In genomic region chrX:17738737-17739535, GRCh38 we compare ENCODE assay signal across 8 cellular contexts. TPM values are rescaled to one million over a fixed set of nuclear protein-coding genes. Genes with fewer than 3 reads are reported as not detected.
DNase-seq lines count a peak whose midpoint lies in the region; ATAC-seq and TF ChIP-seq lines count a peak whose summit lies in the region.

No MANE protein-coding gene starts in this region.

- no peaks in the 10 kb centered on the region for H3K9me3 Mint-ChIP-seq in activated naive CD4-positive, alpha-beta T cell treated with anti-CD3 and anti-CD28 coated beads, Interleukin-2, amount 50 U/mL, for 24 hours

- no peak for DNase-seq in activated naive CD4-positive, alpha-beta T cell treated with Interleukin-2 at 50 U/mL for 16 hours
- no peak for DNase-seq in astrocyte of the cerebellum (ENCODE audit: low read depth)
- DNase-seq in lower lobe of right lung = no peak
- no peak for DNase-seq in upper lobe of left lung
- no peak for DNase-seq in GM13976 (ENCODE audit: low spot score)
- DNase-seq in SIG-M5 (lab: John Stamatoyannopoulos, UW) = no peak

- no peak for ATAC-seq in lower lobe of right lung
- no peak for ATAC-seq in upper lobe of left lung (ENCODE audit: low FRiP score in 2 of 2)
- no peak for ATAC-seq in HG03571 (IDR thresholded peaks at IDR 0.05; ENCODE audit: unreplicated experiment)

- TF ChIP-seq POLR2A in upper lobe of left lung (IDR thresholded peaks at IDR 0.05) = no peak

- TF ChIP-seq CTCF in astrocyte of the cerebellum (IDR thresholded peaks at IDR 0.05; ENCODE audit: low read depth, low read length, missing control alignments) (no peak), lower lobe of right lung (IDR thresholded peaks at IDR 0.05) (no peak), upper lobe of left lung (IDR thresholded peaks at IDR 0.05) (no peak), GM13976 (IDR thresholded peaks at IDR 0.05; ENCODE audit: borderline replicate concordance, control extremely low read depth, extremely low read depth, insufficient read depth, missing control alignments) (no peak)

- no peaks in the 10 kb centered on the region for H3K27me3 Mint-ChIP-seq in activated naive CD4-positive, alpha-beta T cell treated with anti-CD3 and anti-CD28 coated beads, Interleukin-2, amount 50 U/mL, for 24 hours

- H3K27me3 ChIP-seq in lower lobe of right lung (ENCODE audit: low read depth) = no peaks in the 10 kb centered on the region
- H3K27me3 ChIP-seq in upper lobe of left lung = no peaks in the 10 kb centered on the region

- no peaks in the 10 kb centered on the region for H3K36me3 Mint-ChIP-seq in activated naive CD4-positive, alpha-beta T cell treated with anti-CD3 and anti-CD28 coated beads, Interleukin-2, amount 50 U/mL, for 24 hours

- H3K27ac Mint-ChIP-seq in activated naive CD4-positive, alpha-beta T cell treated with anti-CD3 and anti-CD28 coated beads, Interleukin-2, amount 50 U/mL, for 24 hours = peak overlapping the region; percentile 91

- H3K4me3 Mint-ChIP-seq in activated naive CD4-positive, alpha-beta T cell treated with anti-CD3 and anti-CD28 coated beads, Interleukin-2, amount 50 U/mL, for 24 hours = peak overlapping the region; percentile 93

- H3K36me3 ChIP-seq in lower lobe of right lung = no peaks in the 10 kb centered on the region
- H3K36me3 ChIP-seq in upper lobe of left lung = no peaks in the 10 kb centered on the region

- H3K9me3 ChIP-seq in lower lobe of right lung (no peaks in the 10 kb centered on the region), upper lobe of left lung (no peaks in the 10 kb centered on the region)

- H3K4me1 ChIP-seq in lower lobe of right lung = peaks cover 6% of the 10 kb centered on the region
- H3K4me1 ChIP-seq in upper lobe of left lung = peaks cover 0 to 3% (median 0%) of the 10 kb centered on the region in 4 donors

- peaks cover 54% of the 10 kb centered on the region for H3K4me1 Mint-ChIP-seq in activated naive CD4-positive, alpha-beta T cell treated with anti-CD3 and anti-CD28 coated beads, Interleukin-2, amount 50 U/mL, for 24 hours

- WGBS in upper lobe of left lung, 2 donors = 30 to 36% methylated on average over 6 of the region's 6 CpGs

- in situ Hi-C loops in astrocyte of the cerebellum (cut with HindIII; ENCODE audit: low sequenced_read_pairs) (no loop called here), GM13976 (cut with MboI; ENCODE audit: low sequenced_read_pairs, unreplicated experiment) (no loop called here)

- H3K4me3 ChIP-seq in astrocyte of the cerebellum (ENCODE audit: low read depth, low read length) = peak overlapping the region; percentile 65
- H3K4me3 ChIP-seq in lower lobe of right lung = peak overlapping the region; percentile 64
- H3K4me3 ChIP-seq in upper lobe of left lung = peak overlapping the region in 3 of 4 donors; percentile 44 to 62 (median 60)

- H3K27ac ChIP-seq in lower lobe of right lung = peak overlapping the region; percentile 90
- peak overlapping the region; percentile 77 to 93 (median 88) for H3K27ac ChIP-seq in upper lobe of left lung

- intact Hi-C loops in lower lobe of right lung (cut with DNase I) = no loop called here

- no peak for TF ChIP-seq EP300 in upper lobe of left lung (IDR thresholded peaks at IDR 0.05)

RNA-seq across cellular contexts. Expression of gene SCML1, which starts 1.6 kb away (rescaled TPM):
- total RNA-seq in lower lobe of right lung (12.3 TPM), upper lobe of left lung (10 to 100 TPM in 4 of 6 donors, 1 to 10 TPM in 2; 6.8 to 20.9 (median 12.8) TPM)
